In the genomic region with DNA sequence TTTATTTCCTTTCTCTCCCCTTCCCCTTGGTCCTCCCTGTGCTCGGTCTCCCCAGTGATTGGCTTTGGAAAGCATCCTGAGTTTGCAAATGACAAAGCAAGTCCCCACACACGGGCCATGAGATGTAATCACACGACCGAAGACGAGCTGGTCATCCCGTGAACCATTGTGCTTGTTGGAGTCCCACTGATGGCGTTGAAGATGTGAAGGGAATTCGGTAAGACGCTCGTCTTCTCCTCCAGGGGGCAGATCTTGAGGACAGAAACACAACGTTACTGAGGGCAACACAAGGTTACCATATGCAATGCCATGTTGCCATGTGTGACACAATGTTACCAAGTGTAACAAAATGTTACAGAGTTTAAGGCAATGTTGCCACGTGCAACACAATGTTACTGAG, we compare ENCODE assay signal across 25 cellular contexts. TPM values are rescaled to one million over a fixed set of nuclear protein-coding genes. Genes with fewer than 3 reads are reported as not detected.
A peak's percentile ranks its signal among the peaks of the same experiment; 100 is the strongest.
DNase-seq lines count a peak whose midpoint lies in the region; TF ChIP-seq lines count a peak whose summit lies in the region.
"Had no signal": no experiment of that assay in that cellular context is flagged by ENCODE, and none has a peak within 500 bp of the region (broad histone marks: within the 10 kb centered on the region; RNA-seq: fewer than 3 reads in every experiment).

No MANE protein-coding gene starts in this region.

- no peak overlapping the region for H3K4ac ChIP-seq in H9 (ENCODE audit: low read depth, low read length)

- H3K9me3 Mint-ChIP-seq in H9: no peaks in the 10 kb centered on the region

- H3K27me3 ChIP-seq in A673 (replicated peaks; ENCODE audit: insufficient read depth, low read depth, low read length, poor library complexity) (no peaks in the 10 kb centered on the region), H9 (ENCODE audit: insufficient read depth, low read length) (no peaks in the 10 kb centered on the region), brain microvascular endothelial cell (replicated peaks) (no peaks in the 10 kb centered on the region), suprapubic skin (no peaks in the 10 kb centered on the region), mammary epithelial cell (ENCODE audit: insufficient read depth, low read length) (no peaks in the 10 kb centered on the region)

- no peak overlapping the region for H4K5ac ChIP-seq in H9 (ENCODE audit: insufficient read length, low read depth, low read length)

- H3K4me1 ChIP-seq in A673 (ENCODE audit: insufficient read depth, low read length, poor library complexity, severe bottlenecking) (peaks cover 3% of the 10 kb centered on the region), H9 (ENCODE audit: insufficient read depth, low read length) (no peaks in the 10 kb centered on the region), suprapubic skin (no peaks in the 10 kb centered on the region), mammary epithelial cell (ENCODE audit: insufficient read depth, low read length) (no peaks in the 10 kb centered on the region)

- H3K27ac Mint-ChIP-seq in H9: no peak overlapping the region

- H3K27me3 Mint-ChIP-seq in H9 (ENCODE audit: low read depth): no peaks in the 10 kb centered on the region
- H3K27me3 Mint-ChIP-seq: CD8-positive, alpha-beta memory T cell had no signal

- no peak overlapping the region for H3K27ac ChIP-seq in A673 (ENCODE audit: low read depth, low read length, poor library complexity, severe bottlenecking)
- no peak overlapping the region for H3K27ac ChIP-seq in H9 (ENCODE audit: insufficient read length, low read depth, low read length)
- no peak overlapping the region for H3K27ac ChIP-seq in brain microvascular endothelial cell
- H3K27ac ChIP-seq in suprapubic skin: no peak overlapping the region
- H3K27ac ChIP-seq in mammary epithelial cell (ENCODE audit: insufficient read depth, low read depth, low read length): no peak overlapping the region
- H3K27ac ChIP-seq: C4-2B had no signal

- H3K36me3 Mint-ChIP-seq in H9 (ENCODE audit: insufficient read depth in 1 of 3, low read depth in 3 of 3): peaks cover 0 to 5% (median 5%) of the 10 kb centered on the region in 3 experiments; a peak in 3 of 7 replicates

- no peak overlapping the region for H2BK5ac ChIP-seq in H9 (ENCODE audit: insufficient read length, low read length)

- H3K4me3 ChIP-seq in A673 (ENCODE audit: low read depth, low read length, poor library complexity, severe bottlenecking) (no peak overlapping the region), brain microvascular endothelial cell (ENCODE audit: low read depth, low read length) (no peak overlapping the region), suprapubic skin (no peak overlapping the region), mammary epithelial cell (replicated peaks in 1 of 3; ENCODE audit: insufficient read depth in 1 of 3, low read depth in 2 of 3, low read length in 3 of 3) (no peak overlapping the region)

- no peak overlapping the region for H3K23ac ChIP-seq in H9 (ENCODE audit: insufficient read length, low read depth, low read length)

- H3K14ac ChIP-seq in H9 (ENCODE audit: insufficient read depth, low read length): no peak overlapping the region

- BruUV-seq in A673 (replicated peaks; lab: Mats Ljungman, UMichigan) (no TSS peak), mammary epithelial cell (replicated peaks; lab: Mats Ljungman, UMichigan) (no TSS peak)

- no peak overlapping the region for H4K8ac ChIP-seq in H9 (replicated peaks; ENCODE audit: insufficient read length, low read depth, low read length)

- H3K18ac ChIP-seq in H9 (ENCODE audit: insufficient read length, low read depth, low read length): no peak overlapping the region

- H4K91ac ChIP-seq in H9 (ENCODE audit: insufficient read length, low read depth, low read length): no peak overlapping the region

- H2AFZ ChIP-seq in H9 (ENCODE audit: low read length) (no peak overlapping the region), mammary epithelial cell (ENCODE audit: low read depth, low read length) (no peak overlapping the region)

- H3K9ac ChIP-seq in H9 (ENCODE audit: extremely low read depth, insufficient read length, low read length): no peak overlapping the region
- no peak overlapping the region for H3K9ac ChIP-seq in mammary epithelial cell (ENCODE audit: insufficient read depth, low read length)

- no peak overlapping the region for H2BK20ac ChIP-seq in H9 (ENCODE audit: low read depth, low read length, poor library complexity, severe bottlenecking)

- dilution Hi-C loops in mammary epithelial cell (cut with HindIII; ENCODE audit: low sequenced_read_pairs): no loop called here

- H3K36me3 ChIP-seq in A673 (ENCODE audit: insufficient read depth, low read length, poor library complexity, severe bottlenecking) (no peaks in the 10 kb centered on the region), brain microvascular endothelial cell (replicated peaks) (peaks cover 15% of the 10 kb centered on the region), suprapubic skin (peaks cover 65% of the 10 kb centered on the region), mammary epithelial cell (ENCODE audit: insufficient read depth, low read length) (peaks cover 3% of the 10 kb centered on the region)

- POLR2A ChIA-PET in A673 (lab: Charles Lee; ENCODE audit: low non-redundant PET): no interaction called here

- H2BK12ac ChIP-seq in H9 (ENCODE audit: insufficient read length, low read depth, low read length): no peak overlapping the region

- H3K9me3 ChIP-seq in A673 (ENCODE audit: low read depth, low read length, poor library complexity, severe bottlenecking): no peaks in the 10 kb centered on the region
- no peaks in the 10 kb centered on the region for H3K9me3 ChIP-seq in H9 (ENCODE audit: control insufficient read depth, low read depth, low read length)
- H3K9me3 ChIP-seq in suprapubic skin: no peaks in the 10 kb centered on the region
- H3K9me3 ChIP-seq in mammary epithelial cell (replicated peaks; ENCODE audit: insufficient read depth, low read length): no peaks in the 10 kb centered on the region

- DNase-seq in A673 (ENCODE audit: low spot score) (no peak), H9 (no peak), brain microvascular endothelial cell (no peak), islet precursor cell (peak; percentile 40), suprapubic skin (ENCODE audit: low spot score in 2 of 2) (no peak), mammary epithelial cell (no peak), NCI-H1105 treated with DMSO at 0.1 percent for 48 hours (lab: John Stamatoyannopoulos, UW) (no peak)
- DNase-seq in activated CD8-positive, alpha-beta memory T cell treated with anti-CD3 and anti-CD28 coated beads, Interleukin-2, amount 50 U/mL, for 48 hours: no peak
- DNase-seq: 8988T; AML-193; Calu3; CD8-positive, alpha-beta memory T cell; DMS153; H7; KG1; NCI-H1092 treated with DMSO at 0.1 percent for 48 hours; NCI-H2081; NCI-H2171; NCI-H524 treated with DMSO at 0.1 percent for 48 hours; NCI-H82; Right ventricle myocardium superior had no signal

- intact Hi-C loops in A673 (cut with micrococcal nuclease; ENCODE audit: unreplicated experiment) (no loop called here), mammary epithelial cell (cut with micrococcal nuclease) (no loop called here)

- no peak overlapping the region for H2AK5ac ChIP-seq in H9 (ENCODE audit: insufficient read length, low read length)

- no CpG with 5 or more reads among the region's 12 CpGs for WGBS in H9 (ENCODE audit: extremely low coverage, insufficient read length, low lambda C conversion rate)
- WGBS in suprapubic skin: 92% methylated on average over 12 of the region's 12 CpGs
- 94% methylated on average over 12 of the region's 12 CpGs for WGBS in mammary epithelial cell (ENCODE audit: low coverage, missing lambda C conversion rate)

- no peaks in the 10 kb centered on the region for H3K79me2 ChIP-seq in H9 (ENCODE audit: insufficient read depth, low read length)
- no peaks in the 10 kb centered on the region for H3K79me2 ChIP-seq in mammary epithelial cell (ENCODE audit: insufficient read depth, low read length)

- no peak overlapping the region for H2BK120ac ChIP-seq in H9 (ENCODE audit: low read depth, low read length, poor library complexity, severe bottlenecking)

- no peak overlapping the region for H3K56ac ChIP-seq in H9 (ENCODE audit: insufficient read length, low read depth, low read length)

- no peaks in the 10 kb centered on the region for H3K79me1 ChIP-seq in H9 (ENCODE audit: insufficient read depth, low read depth, low read length, poor library complexity, severe bottlenecking)

- TF ChIP-seq CTCF in A673 (conservative IDR thresholded peaks at IDR 0.05; ENCODE audit: low read depth, low read length) (peak; percentile 37; the same call in 1 of the 2 replicates), H9 (conservative IDR thresholded peaks at IDR 0.05) (peak; percentile 53; the same call in 2 of the 3 replicates), brain microvascular endothelial cell (IDR thresholded peaks at IDR 0.05; ENCODE audit: low read depth, low read length, missing control alignments) (peak; percentile 17), suprapubic skin (IDR thresholded peaks at IDR 0.05) (no peak), mammary epithelial cell (conservative IDR thresholded peaks at IDR 0.05 in 1 of 2, IDR thresholded peaks at IDR 0.05 in 1 of 2; ENCODE audit: extremely low read depth in 1 of 2, insufficient read depth in 1 of 2, low read depth in 1 of 2, low read length in 2 of 2) (no peak)

- no peak overlapping the region for H2BK15ac ChIP-seq in H9 (ENCODE audit: low read depth, low read length)

- H3K4me2 ChIP-seq in H9 (ENCODE audit: insufficient read depth, insufficient read length, low read length): no peak overlapping the region
- no peak overlapping the region for H3K4me2 ChIP-seq in mammary epithelial cell (ENCODE audit: insufficient read depth, low read depth, low read length)

- CTCF ChIA-PET in A673 (lab: Charles Lee) (no interaction called here), mammary epithelial cell (lab: Charles Lee; ENCODE audit: low non-redundant PET) (interaction anchor here (0.7 kb wide), 1 partner anchor 773 kb away, joined by 3 read pairs; no protein-coding TSS in a partner anchor)

- H4K20me1 ChIP-seq in H9 (ENCODE audit: control insufficient read depth, insufficient read depth, insufficient read length): peaks cover 3% of the 10 kb centered on the region
- no peaks in the 10 kb centered on the region for H4K20me1 ChIP-seq in mammary epithelial cell (ENCODE audit: insufficient read depth, low read length)

- no peaks in the 10 kb centered on the region for H3K4me1 Mint-ChIP-seq in H9

- H3K4me3 Mint-ChIP-seq in H9: no peak overlapping the region
- H3K4me3 Mint-ChIP-seq: CD8-positive, alpha-beta memory T cell had no signal

- no peaks in the 10 kb centered on the region for H3K23me2 ChIP-seq in H9 (ENCODE audit: insufficient read length, low read depth, low read length, poor library complexity, severe bottlenecking)

- no peak overlapping the region for H3T11ph ChIP-seq in H9 (ENCODE audit: low read length)

- in situ Hi-C loops in brain microvascular endothelial cell (cut with HindIII; ENCODE audit: low pct_ligation_motif_present, low sequenced_read_pairs) (no loop called here), mammary epithelial cell (cut with MboI; ENCODE audit: low sequenced_read_pairs in 2 of 2) (no loop called here)

- TF ChIP-seq EP300 in suprapubic skin (IDR thresholded peaks at IDR 0.05): no peak

- no peak for TF ChIP-seq POLR2A in suprapubic skin (IDR thresholded peaks at IDR 0.05)

RNA-seq across cellular contexts. Expression of a gene that starts 42.0 kb away (rescaled TPM):
- total RNA-seq in A673 (2021): not detected in 2 replicates
- total RNA-seq in H9 (2021): 1.9 and 2.0 TPM in 2 replicates
- total RNA-seq in suprapubic skin: 10 to 100 TPM; 34.1 to 64.3 (median 62.4) TPM
- total RNA-seq in mammary epithelial cell: under 1 TPM in 1 of 2 donors, not detected in 1; 0.50 TPM
- polyA plus RNA-seq in mammary epithelial cell: 0.03 TPM
- not detected for polyA minus RNA-seq in mammary epithelial cell
- total RNA-seq: CD8-positive, alpha-beta memory T cell; G401; Right ventricle myocardium superior; SK-MEL-5 had no signal
- polyA plus RNA-seq: AG04450; CD8-positive, alpha-beta memory T cell had no signal

Comparison
In these comparisons a context has a peak if more than half of its experiments do, and no peak if none do; other contexts are left out.
1. CTCF ChIP-seq: peak in A673 (single experiment), H9 (single experiment) and brain microvascular endothelial cell (single experiment); none in suprapubic skin (0 of 2) and mammary epithelial cell (0 of 2).
2. RNA of a gene that starts 42.0 kb away (total RNA-seq): 34.1 to 64.3 TPM in suprapubic skin; 1.9 to 2.0 TPM in H9, 0.50 TPM in mammary epithelial cell and not detected in A673; every median in the first group is over 10 times any median in the second.